12 cellular contexts compared by ENCODE assay signal in the genomic region with DNA sequence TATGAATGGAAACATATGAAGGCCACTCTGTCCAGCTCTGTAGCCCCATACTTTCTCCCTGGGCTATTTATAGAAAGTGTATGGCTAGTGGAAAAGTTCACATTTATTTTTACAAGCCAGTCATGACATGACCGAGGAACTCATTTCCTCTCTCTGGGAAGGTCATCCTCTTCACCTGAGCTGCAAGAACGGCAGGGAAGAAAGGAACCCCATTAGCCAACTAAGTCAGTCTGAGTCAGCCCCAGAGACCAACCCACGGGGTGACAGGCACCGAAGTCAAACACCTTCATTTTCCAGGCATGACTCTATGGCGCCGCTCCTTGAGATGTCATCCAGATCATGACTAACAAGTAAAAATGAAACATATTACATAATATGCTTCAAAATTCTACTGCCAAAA. TPM values are rescaled to one million over a fixed set of nuclear protein-coding genes. Genes with fewer than 3 reads are reported as not detected.
DNase-seq lines count a peak whose midpoint lies in the region; ATAC-seq, FAIRE-seq and TF ChIP-seq lines count a peak whose summit lies in the region.
"Had no signal": no experiment of that assay in that cellular context is flagged by ENCODE, and none has a peak within 500 bp of the region (broad histone marks: within the 10 kb centered on the region; RNA-seq: fewer than 3 reads in every experiment).

No MANE protein-coding gene starts in this region.

- peaks cover 3% of the 10 kb centered on the region for H3K4me1 Mint-ChIP-seq in mesothelial cell of epicardium

- TF ChIP-seq POLR2A in A549 (IDR thresholded peaks at IDR 0.05; ENCODE audit: low read length) (no peak), esophagus squamous epithelium (IDR thresholded peaks at IDR 0.05) (no peak)

- peak; percentile 36 to 75 for DNase-seq in A549 (ENCODE audit: low read depth in 1 of 2, low spot score in 1 of 2)
- no peak for DNase-seq in GM06990 (ENCODE audit: extremely low read depth, insufficient read length)
- peak; percentile 25 for DNase-seq in activated T-helper 9 cell treated with anti-CD3 and anti-CD28 coated beads, Interleukin-2, amount 50 U/mL, for 16 hours (ENCODE audit: low read depth)
- DNase-seq in right cardiac atrium: peak in 1 of 3 donors; percentile 39
- no peak for DNase-seq in NCI-H345 treated with DMSO at 0.1 percent for 48 hours (lab: John Stamatoyannopoulos, UW; ENCODE audit: unreplicated experiment)
- DNase-seq in esophagus squamous epithelium (lab: John Stamatoyannopoulos, UW): no peak
- no peak for DNase-seq in mesothelial cell of epicardium (ENCODE audit: low spot score in 2 of 2, unreplicated experiment in 2 of 2)
- DNase-seq in DMS53 treated with DMSO at 0.1 percent for 48 hours (lab: John Stamatoyannopoulos, UW; ENCODE audit: unreplicated experiment): no peak
- DNase-seq: Caco-2, NCI-H1048, pancreas had no signal

- H3K9me3 ChIP-seq in A549: no peaks in the 10 kb centered on the region
- H3K9me3 ChIP-seq in right cardiac atrium (ENCODE audit: control insufficient read depth, low read length): no peaks in the 10 kb centered on the region
- H3K9me3 ChIP-seq in esophagus squamous epithelium: no peaks in the 10 kb centered on the region
- H3K9me3 ChIP-seq: Caco-2, pancreas had no signal

- POLR2A ChIA-PET in A549 (lab: Yijun Ruan, JAX): no interaction called here

- H3K4me3 ChIP-seq in A549: no peak overlapping the region
- no peak overlapping the region for H3K4me3 ChIP-seq in GM06990 (replicated peaks; ENCODE audit: low read depth, low read length)
- no peak overlapping the region for H3K4me3 ChIP-seq in right cardiac atrium (ENCODE audit: low read length)
- no peak overlapping the region for H3K4me3 ChIP-seq in esophagus squamous epithelium
- H3K4me3 ChIP-seq: pancreas had no signal

- ATAC-seq in A549 (peak; percentile 54 to 57; a peak in 4 of 6 replicates), right cardiac atrium (peak in 1 of 2 donors; percentile 52)
- ATAC-seq: pancreas had no signal

- FAIRE-seq in A549 (lab: Jason Lieb, UNC): no peak
- FAIRE-seq: GM18507, pancreas had no signal

- H3K27ac Mint-ChIP-seq in mesothelial cell of epicardium: no peak overlapping the region

- no peak overlapping the region; a peak in 1 of 6 replicates for H3K27ac ChIP-seq in A549
- peak overlapping the region; percentile 61 for H3K27ac ChIP-seq in right cardiac atrium (ENCODE audit: low read length)
- no peak overlapping the region for H3K27ac ChIP-seq in esophagus squamous epithelium
- H3K27ac ChIP-seq: pancreas had no signal

- H3K36me3 Mint-ChIP-seq in mesothelial cell of epicardium: peaks cover 6% of the 10 kb centered on the region

- peaks cover 48% of the 10 kb centered on the region for H3K4me1 ChIP-seq in A549
- H3K4me1 ChIP-seq in right cardiac atrium (ENCODE audit: control insufficient read depth, insufficient read depth, low read length): no peaks in the 10 kb centered on the region
- H3K4me1 ChIP-seq in esophagus squamous epithelium: peaks cover 1 to 12% (median 8%) of the 10 kb centered on the region in 3 donors
- H3K4me1 ChIP-seq: Caco-2, pancreas had no signal

- H3K36me3 ChIP-seq in GM06990 (ENCODE audit: control insufficient read depth, insufficient read depth, low read length) (no peaks in the 10 kb centered on the region), esophagus squamous epithelium (no peaks in the 10 kb centered on the region)
- H3K36me3 ChIP-seq: pancreas had no signal

- H3K27me3 ChIP-seq in GM06990 (replicated peaks; ENCODE audit: control insufficient read depth, insufficient read depth, low read length) (no peaks in the 10 kb centered on the region; the same call in 1 of the 2 replicates), right cardiac atrium (ENCODE audit: control insufficient read depth, insufficient read depth) (no peaks in the 10 kb centered on the region), esophagus squamous epithelium (peaks cover 0 to 66% (median 12%) of the 10 kb centered on the region in 4 donors)

- peak overlapping the region; percentile 59 for H3K4me2 ChIP-seq in A549

- intact Hi-C loops in right cardiac atrium (cut with DNase I): no loop called here
- intact Hi-C loops in esophagus squamous epithelium (cut with DNase I): no loop called here

- TF ChIP-seq EP300 in A549 (IDR thresholded peaks at IDR 0.05): no peak

- H3K4me3 Mint-ChIP-seq in mesothelial cell of epicardium: no peak overlapping the region

- H3K9me3 Mint-ChIP-seq in mesothelial cell of epicardium: peaks cover 7% of the 10 kb centered on the region

- H3K27me3 Mint-ChIP-seq in mesothelial cell of epicardium (ENCODE audit: low read depth): peaks cover 44% of the 10 kb centered on the region

- 3% methylated on average over 6 of the region's 6 CpGs for WGBS in A549 (ENCODE audit: missing lambda C conversion rate)
- 55% methylated on average over 6 of the region's 6 CpGs for WGBS in right cardiac atrium
- WGBS in esophagus squamous epithelium, 2 donors: 26 to 37% methylated on average over 6 of the region's 6 CpGs

- TF ChIP-seq CTCF in A549 (IDR thresholded peaks at IDR 0.05): peak; percentile 21; the same call in 2 of the 3 replicates
- TF ChIP-seq CTCF in GM06990 (IDR thresholded peaks at IDR 0.05; ENCODE audit: insufficient read depth, low read length, poor library complexity, severe bottlenecking): peak; percentile 9
- no peak for TF ChIP-seq CTCF in esophagus squamous epithelium (IDR thresholded peaks at IDR 0.05)
- TF ChIP-seq CTCF in mesothelial cell of epicardium (IDR thresholded peaks at IDR 0.05; ENCODE audit: unreplicated experiment): no peak

- CTCF ChIA-PET in A549 (lab: Yijun Ruan, JAX): interaction anchor here (0.7 to 2.3 kb wide), 8 partner anchors 17 to 130 kb away, joined by 3 to 6 read pairs (median 3); no protein-coding TSS in a partner anchor

- TF ChIP-seq RAD21 in A549 (conservative IDR thresholded peaks at IDR 0.05 in 1 of 2, IDR thresholded peaks at IDR 0.05 in 1 of 2): peak in 1 of 2 experiments; percentile 13; a peak in 1 of 5 replicates

TF ChIP-seq in A549, 52 proteins besides CTCF, POLR2A, EP300 and RAD21 (continues in another document):
- no peak for TF ChIP-seq CBX8 (IDR thresholded peaks at IDR 0.05)
- TF ChIP-seq JUNB (IDR thresholded peaks at IDR 0.05): peak; percentile 33; the same call in 1 of the 2 replicates
- TF ChIP-seq HOXB5 (CRISPR knock-in tag; IDR thresholded peaks at IDR 0.05): no peak
- no peak for TF ChIP-seq MYC (IDR thresholded peaks at IDR 0.05; ENCODE audit: borderline replicate concordance, low read length)
- 0 out of 4 replicates have a peak, but pooled peaks of 1 of the 2 experiments have one; percentile 23 for TF ChIP-seq CEBPB (IDR thresholded peaks at IDR 0.05)
- TF ChIP-seq FOSL2 (IDR thresholded peaks at IDR 0.05): no peak
- peak; percentile 70 for TF ChIP-seq FOSL2 (CRISPR knock-in tag; IDR thresholded peaks at IDR 0.05)
- TF ChIP-seq, protein P1, sequence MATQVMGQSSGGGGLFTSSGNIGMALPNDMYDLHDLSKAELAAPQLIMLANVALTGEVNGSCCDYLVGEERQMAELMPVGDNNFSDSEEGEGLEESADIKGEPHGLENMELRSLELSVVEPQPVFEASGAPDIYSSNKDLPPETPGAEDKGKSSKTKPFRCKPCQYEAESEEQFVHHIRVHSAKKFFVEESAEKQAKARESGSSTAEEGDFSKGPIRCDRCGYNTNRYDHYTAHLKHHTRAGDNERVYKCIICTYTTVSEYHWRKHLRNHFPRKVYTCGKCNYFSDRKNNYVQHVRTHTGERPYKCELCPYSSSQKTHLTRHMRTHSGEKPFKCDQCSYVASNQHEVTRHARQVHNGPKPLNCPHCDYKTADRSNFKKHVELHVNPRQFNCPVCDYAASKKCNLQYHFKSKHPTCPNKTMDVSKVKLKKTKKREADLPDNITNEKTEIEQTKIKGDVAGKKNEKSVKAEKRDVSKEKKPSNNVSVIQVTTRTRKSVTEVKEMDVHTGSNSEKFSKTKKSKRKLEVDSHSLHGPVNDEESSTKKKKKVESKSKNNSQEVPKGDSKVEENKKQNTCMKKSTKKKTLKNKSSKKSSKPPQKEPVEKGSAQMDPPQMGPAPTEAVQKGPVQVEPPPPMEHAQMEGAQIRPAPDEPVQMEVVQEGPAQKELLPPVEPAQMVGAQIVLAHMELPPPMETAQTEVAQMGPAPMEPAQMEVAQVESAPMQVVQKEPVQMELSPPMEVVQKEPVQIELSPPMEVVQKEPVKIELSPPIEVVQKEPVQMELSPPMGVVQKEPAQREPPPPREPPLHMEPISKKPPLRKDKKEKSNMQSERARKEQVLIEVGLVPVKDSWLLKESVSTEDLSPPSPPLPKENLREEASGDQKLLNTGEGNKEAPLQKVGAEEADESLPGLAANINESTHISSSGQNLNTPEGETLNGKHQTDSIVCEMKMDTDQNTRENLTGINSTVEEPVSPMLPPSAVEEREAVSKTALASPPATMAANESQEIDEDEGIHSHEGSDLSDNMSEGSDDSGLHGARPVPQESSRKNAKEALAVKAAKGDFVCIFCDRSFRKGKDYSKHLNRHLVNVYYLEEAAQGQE (IDR thresholded peaks at IDR 0.05): no peak
- no peak for TF ChIP-seq EHF (CRISPR knock-in tag; IDR thresholded peaks at IDR 0.05)
- no peak for TF ChIP-seq CBX2 (IDR thresholded peaks at IDR 0.05; ENCODE audit: borderline replicate concordance, low read depth)
- TF ChIP-seq ZSCAN20 (CRISPR knock-in tag; IDR thresholded peaks at IDR 0.05): no peak

RNA-seq across cellular contexts. Expression of a gene that starts 4.8 kb away (rescaled TPM):
- polyA plus RNA-seq in A549 (2011; rRNA removed): 3.0 TPM in 2 replicates
- polyA plus RNA-seq in A549 (2012; cell fraction: cytosol; rRNA removed): 5.5 and 7.1 TPM in 2 replicates
- 5.0 and 9.9 TPM in 2 replicates for polyA plus RNA-seq in A549 (2012; cell fraction: nucleus; rRNA removed)
- polyA plus RNA-seq in A549 (2017; fragmentation: RNase III; extraction: RNeasy Plus Mini Kit Qiagen cat#74134 plus additional on column Dnase treatment): 2.8 to 3.1 TPM (median 3.0 TPM) in 3 replicates
- 2.7 TPM in 2 replicates for polyA minus RNA-seq in A549 (2011; rRNA and poly(A)+ RNA removed)
- 10 to 100 TPM in 2 of 4 donors, 1 to 10 TPM in 2; 8.2 to 12.5 (median 10.0) TPM for total RNA-seq in right cardiac atrium
- 4.7 TPM for polyA plus RNA-seq in right cardiac atrium
- total RNA-seq in esophagus squamous epithelium: not detected
- total RNA-seq in mesothelial cell of epicardium: 0.09 to 0.18 TPM in 2 of 3 replicates, not detected in the other
- total RNA-seq: Caco-2 had no signal
- polyA plus RNA-seq: pancreas had no signal

RNA-seq across cellular contexts. Expression of a gene that starts 42.7 kb away (rescaled TPM):
- polyA plus RNA-seq in A549 (2011; rRNA removed) (109 and 166 TPM in 2 replicates), A549 (2017; fragmentation: RNase III; extraction: RNeasy Plus Mini Kit Qiagen cat#74134 plus additional on column Dnase treatment) (87.8 to 104 TPM (median 90.1 TPM) in 3 replicates), right cardiac atrium (22.8 TPM)
- 15.6 and 20.1 TPM in 2 replicates for polyA plus RNA-seq in A549 (2012; cell fraction: cytosol; rRNA removed)
- polyA plus RNA-seq in A549 (2012; cell fraction: nucleus; rRNA removed): 15.9 and 22.4 TPM in 2 replicates
- 75.1 and 82.8 TPM in 2 replicates for polyA minus RNA-seq in A549 (2011; rRNA and poly(A)+ RNA removed)
- total RNA-seq in right cardiac atrium (10 to 100 TPM; 44.3 to 56.6 (median 51.0) TPM), esophagus squamous epithelium (10 to 100 TPM; 25.4 to 70.8 (median 51.0) TPM), mesothelial cell of epicardium (141 to 147 TPM (median 141 TPM) in 3 replicates)

Comparison
In these comparisons a context has a peak if more than half of its experiments do, and no peak if none do; other contexts are left out.
1. DNase-seq: peak in A549 (2 of 2) and activated T-helper 9 cell treated with anti-CD3 and anti-CD28 coated beads, Interleukin-2, amount 50 U/mL, for 16 hours (single experiment); none in GM06990 (single experiment), NCI-H345 treated with DMSO at 0.1 percent for 48 hours (single experiment), esophagus squamous epithelium (single experiment), mesothelial cell of epicardium (0 of 2) and DMS53 treated with DMSO at 0.1 percent for 48 hours (single experiment).
2. CTCF ChIP-seq: peak in A549 (single experiment) and GM06990 (single experiment); none in esophagus squamous epithelium (0 of 6) and mesothelial cell of epicardium (single experiment).